9 cellular contexts compared by ENCODE assay signal in genomic region chr1:85494957-85495266, GRCh38. TPM values are rescaled to one million over a fixed set of nuclear protein-coding genes. Genes with fewer than 3 reads are reported as not detected.
DNase-seq lines count a peak whose midpoint lies in the region; ATAC-seq and TF ChIP-seq lines count a peak whose summit lies in the region.
"Had no signal": no experiment of that assay in that cellular context is flagged by ENCODE, and none has a peak within 500 bp of the region (broad histone marks: within the 10 kb centered on the region; RNA-seq: fewer than 3 reads in every experiment).

No MANE protein-coding gene starts in this region.

- DNase-seq in DMS 273 (lab: John Stamatoyannopoulos, UW; ENCODE audit: unreplicated experiment) (peak; percentile 47), DMS 273 treated with DMSO at 0.1 percent for 48 hours (lab: John Stamatoyannopoulos, UW) (no peak), RWPE1 (ENCODE audit: low spot score) (peak; percentile 29), fibroblast of peridontal ligament (ENCODE audit: extremely low read depth) (peak; percentile 45), gastrocnemius medialis (no peak), NCI-H2227 treated with DMSO at 0.1 percent for 48 hours (lab: John Stamatoyannopoulos, UW) (no peak), NCI-H446 (lab: John Stamatoyannopoulos, UW) (no peak)

- H3K27me3 ChIP-seq in gastrocnemius medialis: no peaks in the 10 kb centered on the region

- in situ Hi-C loops in gastrocnemius medialis (cut with MboI; ENCODE audit: low sequenced_read_pairs in 4 of 4): loop anchor here in 1 of 4 donors (5.0 to 10.0 kb wide), 2 partner anchors 47 to 190 kb away; no protein-coding TSS in a partner anchor

- CTCF ChIA-PET in RWPE1 (lab: Yijun Ruan, JAX): interaction anchor here (1.2 kb wide), 1 partner anchor 87 kb away, joined by 5 read pairs; no protein-coding TSS in a partner anchor

- no peaks in the 10 kb centered on the region for H3K36me3 ChIP-seq in gastrocnemius medialis

- H3K27ac ChIP-seq in RWPE1 (no peak overlapping the region), gastrocnemius medialis (no peak overlapping the region)
- H3K27ac ChIP-seq: SK-N-MC had no signal

- ATAC-seq in gastrocnemius medialis (peak in 1 of 2 donors; percentile 50), GM18907 (IDR thresholded peaks at IDR 0.05; ENCODE audit: unreplicated experiment) (no peak)

- H3K9me3 ChIP-seq in gastrocnemius medialis: no peaks in the 10 kb centered on the region

- intact Hi-C loops in gastrocnemius medialis (cut with DNase I; ENCODE audit: low total_unique reads): loop anchor here (2.0 to 10.0 kb wide), 2 partner anchors 86 to 200 kb away; partner anchors contain the start of gene CCN1

- TF ChIP-seq POLR2A in gastrocnemius medialis (IDR thresholded peaks at IDR 0.05): no peak

- peaks cover 12 to 14% of the 10 kb centered on the region in 2 donors for H3K4me1 ChIP-seq in gastrocnemius medialis

- TF ChIP-seq CTCF in RWPE1 (conservative IDR thresholded peaks at IDR 0.05; ENCODE audit: low read depth): peak; percentile 72
- TF ChIP-seq CTCF in gastrocnemius medialis (IDR thresholded peaks at IDR 0.05 in 4 of 5, conservative IDR thresholded peaks at IDR 0.05 in 1 of 5): peak in 3 of 5 experiments; percentile 22 to 53 (median 34)

- H3K4me3 ChIP-seq in gastrocnemius medialis: no peak overlapping the region
- H3K4me3 ChIP-seq: SK-N-MC had no signal

- POLR2A ChIA-PET in RWPE1 (lab: Yijun Ruan, JAX; ENCODE audit: low non-redundant PET): no interaction called here

RNA-seq across cellular contexts. Expression of gene DDAH1, which starts 30.0 kb away (rescaled TPM):
- 10 to 100 TPM in 3 of 4 donors, 1 to 10 TPM in 1; 5.9 to 28.7 (median 13.2) TPM for total RNA-seq in gastrocnemius medialis

Comparison
In these comparisons a context has a peak if more than half of its experiments do, and no peak if none do; other contexts are left out.
1. DNase-seq: peak in DMS 273 (single experiment), RWPE1 (single experiment) and fibroblast of peridontal ligament (single experiment); none in DMS 273 treated with DMSO at 0.1 percent for 48 hours (single experiment), gastrocnemius medialis (0 of 2), NCI-H2227 treated with DMSO at 0.1 percent for 48 hours (single experiment) and NCI-H446 (0 of 2).